Comparison of ENCODE assay signal across 17 cellular contexts in the genomic region with DNA sequence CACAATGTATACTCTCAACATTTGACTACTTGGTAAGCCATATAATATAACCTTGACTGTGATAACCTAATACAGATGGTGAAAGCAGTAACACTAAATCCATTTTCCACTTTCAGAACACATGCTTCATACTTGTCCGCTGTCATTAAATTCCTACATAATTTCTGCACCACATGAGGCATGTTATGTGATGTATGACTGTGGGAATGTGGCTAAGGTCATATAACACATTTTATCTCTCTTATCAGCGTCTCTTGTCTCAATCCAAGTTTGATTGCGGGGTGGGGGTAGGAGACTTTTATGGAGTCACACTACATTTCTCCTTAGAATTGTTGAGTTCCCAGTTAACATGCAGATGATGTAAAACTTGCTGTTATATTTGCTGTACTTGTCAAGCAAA.
"Had no signal": no experiment of that assay in that cellular context is flagged by ENCODE, and none has a peak within 500 bp of the region (broad histone marks: within the 10 kb centered on the region; RNA-seq: fewer than 3 reads in every experiment).

No MANE protein-coding gene starts in this region.

- H3K4me3 ChIP-seq: hepatocyte, right lobe of liver, testis, upper lobe of right lung had no signal

- H3K36me3 ChIP-seq: right lobe of liver, upper lobe of right lung had no signal

- H3K27ac ChIP-seq: hepatocyte, right lobe of liver, testis, upper lobe of right lung had no signal

- H3K4me3 Mint-ChIP-seq: activated CD4-positive, alpha-beta T cell treated with anti-CD3 and anti-CD28 coated beads, Interleukin-2, amount 10 ng/mL, durations not matched to agents 7 days and 5 days; activated naive CD4-positive, alpha-beta T cell treated with anti-CD3 and anti-CD28 coated beads for 36 hours; activated T-helper 17 cell treated with anti-CD3 and anti-CD28 coated beads, Interleukin-2, amount 50 U/mL, for 72 hours; naive B cell; stimulated activated naive CD8-positive, alpha-beta T cell treated with anti-CD3 and anti-CD28 coated beads, Interleukin-15, Interleukin-2, amounts not matched to agents 100 ng/mL and 50 ng/mL, for 24 hours; T-helper 1 cell treated with Interleukin-12 subunit alpha and Interleukin-12 subunit beta and Interleukin-4 antibody, amounts not matched to agents 30 μg/mL and 1 μg/mL, for 36 hours had no signal

- DNase-seq: activated CD4-positive, alpha-beta T cell treated with anti-CD3 and anti-CD28 coated beads, Interleukin-2, amount 10 ng/mL, durations not matched to agents 7 days and 5 days; activated naive CD4-positive, alpha-beta T cell treated with anti-CD3 and anti-CD28 coated beads for 36 hours; activated T-cell treated with anti-CD3 and anti-CD28 coated beads for 4 hours; effector CD8-positive, alpha-beta T cell; kidney; naive B cell; posterior cingulate gyrus; right lobe of liver; SK-N-SH; stimulated activated CD4-positive, alpha-beta T cell treated with anti-CD3 and anti-CD28 coated beads, Interleukin-12 subunit alpha, Interleukin-12 subunit beta, amount 100 ng/mL, for 4 hours; stimulated activated CD8-positive, alpha-beta memory T cell treated with anti-CD3 and anti-CD28 coated beads, Interleukin-4, amount 100 ng/mL, for 48 hours; testis; upper lobe of right lung had no signal

- H3K27ac Mint-ChIP-seq: activated CD4-positive, alpha-beta T cell treated with anti-CD3 and anti-CD28 coated beads, Interleukin-2, amount 10 ng/mL, durations not matched to agents 7 days and 5 days; activated naive CD4-positive, alpha-beta T cell treated with anti-CD3 and anti-CD28 coated beads for 36 hours; activated T-helper 17 cell treated with anti-CD3 and anti-CD28 coated beads, Interleukin-2, amount 50 U/mL, for 72 hours; naive B cell; stimulated activated naive CD8-positive, alpha-beta T cell treated with anti-CD3 and anti-CD28 coated beads, Interleukin-15, Interleukin-2, amounts not matched to agents 100 ng/mL and 50 ng/mL, for 24 hours; T-helper 1 cell treated with Interleukin-12 subunit alpha and Interleukin-12 subunit beta and Interleukin-4 antibody, amounts not matched to agents 30 μg/mL and 1 μg/mL, for 36 hours had no signal

- H3K27me3 Mint-ChIP-seq: naive B cell; stimulated activated naive CD8-positive, alpha-beta T cell treated with anti-CD3 and anti-CD28 coated beads, Interleukin-15, Interleukin-2, amounts not matched to agents 100 ng/mL and 50 ng/mL, for 24 hours had no signal

- H3K4me1 Mint-ChIP-seq: activated CD4-positive, alpha-beta T cell treated with anti-CD3 and anti-CD28 coated beads, Interleukin-2, amount 10 ng/mL, durations not matched to agents 7 days and 5 days had no signal

- H3K9me3 ChIP-seq: right lobe of liver, SK-N-SH, testis, upper lobe of right lung had no signal

- H3K9me3 Mint-ChIP-seq: activated CD4-positive, alpha-beta T cell treated with anti-CD3 and anti-CD28 coated beads, Interleukin-2, amount 10 ng/mL, durations not matched to agents 7 days and 5 days; activated naive CD4-positive, alpha-beta T cell treated with anti-CD3 and anti-CD28 coated beads for 36 hours; activated T-helper 17 cell treated with anti-CD3 and anti-CD28 coated beads, Interleukin-2, amount 50 U/mL, for 72 hours; stimulated activated naive CD8-positive, alpha-beta T cell treated with anti-CD3 and anti-CD28 coated beads, Interleukin-15, Interleukin-2, amounts not matched to agents 100 ng/mL and 50 ng/mL, for 24 hours; T-helper 1 cell treated with Interleukin-12 subunit alpha and Interleukin-12 subunit beta and Interleukin-4 antibody, amounts not matched to agents 30 μg/mL and 1 μg/mL, for 36 hours had no signal

- H3K4me1 ChIP-seq: testis, upper lobe of right lung had no signal

- ATAC-seq: activated T-helper 17 cell treated with anti-CD3 and anti-CD28 coated beads, Interleukin-2, amount 50 U/mL, for 72 hours; right lobe of liver had no signal

- H3K27me3 ChIP-seq: hepatocyte, right lobe of liver, testis, upper lobe of right lung had no signal
